In the genomic region with DNA sequence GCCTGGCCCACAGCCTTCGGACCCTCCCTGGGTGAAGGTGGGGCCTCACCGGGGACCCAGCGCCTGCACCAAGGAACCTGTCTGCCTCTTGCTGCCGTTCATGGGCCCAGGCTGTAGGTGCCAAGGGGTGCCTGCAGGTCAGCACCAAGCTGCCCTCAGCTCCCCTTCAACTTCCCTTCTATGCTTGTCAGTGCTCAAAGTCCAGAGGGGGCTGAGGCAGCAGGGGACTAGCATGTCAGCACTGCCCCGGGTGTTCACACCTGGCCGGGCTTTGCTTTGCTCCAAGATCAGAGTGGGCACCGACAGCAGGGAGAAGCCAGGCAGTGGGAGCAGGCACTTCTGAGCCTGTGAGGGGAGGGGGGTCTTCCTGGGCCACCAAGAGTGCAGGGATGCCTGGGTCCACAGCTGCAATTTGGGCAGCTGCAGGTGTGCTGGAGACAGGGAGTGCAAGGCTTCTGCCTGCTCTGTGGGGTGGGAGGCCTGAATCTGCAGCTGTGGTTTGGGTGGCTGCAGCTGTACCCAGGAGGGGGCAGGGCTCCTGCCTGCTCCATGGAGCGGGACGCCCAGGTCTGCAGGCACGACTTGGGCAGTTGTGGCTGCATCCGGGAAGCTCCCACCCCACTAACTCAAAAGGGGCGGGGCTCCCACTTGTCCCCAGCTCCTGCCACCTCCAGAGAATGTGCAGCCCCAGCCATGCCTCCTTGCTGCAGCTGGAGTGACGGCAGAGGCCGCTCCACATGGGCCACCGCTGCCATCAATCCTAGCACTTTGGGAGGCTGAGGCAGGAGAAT, we compare ENCODE assay signal across 1 cellular context.
TF ChIP-seq lines count a peak whose summit lies in the region.

No MANE protein-coding gene starts in this region.

TF ChIP-seq in GM12878, 131 proteins besides CTCF, POLR2A, EP300 and RAD21 (continued from another document and continues in another):
- TF ChIP-seq, protein P1, sequence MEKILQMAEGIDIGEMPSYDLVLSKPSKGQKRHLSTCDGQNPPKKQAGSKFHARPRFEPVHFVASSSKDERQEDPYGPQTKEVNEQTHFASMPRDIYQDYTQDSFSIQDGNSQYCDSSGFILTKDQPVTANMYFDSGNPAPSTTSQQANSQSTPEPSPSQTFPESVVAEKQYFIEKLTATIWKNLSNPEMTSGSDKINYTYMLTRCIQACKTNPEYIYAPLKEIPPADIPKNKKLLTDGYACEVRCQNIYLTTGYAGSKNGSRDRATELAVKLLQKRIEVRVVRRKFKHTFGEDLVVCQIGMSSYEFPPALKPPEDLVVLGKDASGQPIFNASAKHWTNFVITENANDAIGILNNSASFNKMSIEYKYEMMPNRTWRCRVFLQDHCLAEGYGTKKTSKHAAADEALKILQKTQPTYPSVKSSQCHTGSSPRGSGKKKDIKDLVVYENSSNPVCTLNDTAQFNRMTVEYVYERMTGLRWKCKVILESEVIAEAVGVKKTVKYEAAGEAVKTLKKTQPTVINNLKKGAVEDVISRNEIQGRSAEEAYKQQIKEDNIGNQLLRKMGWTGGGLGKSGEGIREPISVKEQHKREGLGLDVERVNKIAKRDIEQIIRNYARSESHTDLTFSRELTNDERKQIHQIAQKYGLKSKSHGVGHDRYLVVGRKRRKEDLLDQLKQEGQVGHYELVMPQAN (conservative IDR thresholded peaks at IDR 0.05) = 0 out of 2 replicates have a peak, but pooled peaks have one; percentile 30
- TF ChIP-seq SRF (IDR thresholded peaks at IDR 0.05; ENCODE audit: low read depth in 2 of 2, low read length in 2 of 2) = no peak
- TF ChIP-seq GABPA (IDR thresholded peaks at IDR 0.05; ENCODE audit: low read depth) = no peak
- TF ChIP-seq KLF5 (IDR thresholded peaks at IDR 0.05; ENCODE audit: partially characterized antibody) = no peak
- TF ChIP-seq, protein P2, sequence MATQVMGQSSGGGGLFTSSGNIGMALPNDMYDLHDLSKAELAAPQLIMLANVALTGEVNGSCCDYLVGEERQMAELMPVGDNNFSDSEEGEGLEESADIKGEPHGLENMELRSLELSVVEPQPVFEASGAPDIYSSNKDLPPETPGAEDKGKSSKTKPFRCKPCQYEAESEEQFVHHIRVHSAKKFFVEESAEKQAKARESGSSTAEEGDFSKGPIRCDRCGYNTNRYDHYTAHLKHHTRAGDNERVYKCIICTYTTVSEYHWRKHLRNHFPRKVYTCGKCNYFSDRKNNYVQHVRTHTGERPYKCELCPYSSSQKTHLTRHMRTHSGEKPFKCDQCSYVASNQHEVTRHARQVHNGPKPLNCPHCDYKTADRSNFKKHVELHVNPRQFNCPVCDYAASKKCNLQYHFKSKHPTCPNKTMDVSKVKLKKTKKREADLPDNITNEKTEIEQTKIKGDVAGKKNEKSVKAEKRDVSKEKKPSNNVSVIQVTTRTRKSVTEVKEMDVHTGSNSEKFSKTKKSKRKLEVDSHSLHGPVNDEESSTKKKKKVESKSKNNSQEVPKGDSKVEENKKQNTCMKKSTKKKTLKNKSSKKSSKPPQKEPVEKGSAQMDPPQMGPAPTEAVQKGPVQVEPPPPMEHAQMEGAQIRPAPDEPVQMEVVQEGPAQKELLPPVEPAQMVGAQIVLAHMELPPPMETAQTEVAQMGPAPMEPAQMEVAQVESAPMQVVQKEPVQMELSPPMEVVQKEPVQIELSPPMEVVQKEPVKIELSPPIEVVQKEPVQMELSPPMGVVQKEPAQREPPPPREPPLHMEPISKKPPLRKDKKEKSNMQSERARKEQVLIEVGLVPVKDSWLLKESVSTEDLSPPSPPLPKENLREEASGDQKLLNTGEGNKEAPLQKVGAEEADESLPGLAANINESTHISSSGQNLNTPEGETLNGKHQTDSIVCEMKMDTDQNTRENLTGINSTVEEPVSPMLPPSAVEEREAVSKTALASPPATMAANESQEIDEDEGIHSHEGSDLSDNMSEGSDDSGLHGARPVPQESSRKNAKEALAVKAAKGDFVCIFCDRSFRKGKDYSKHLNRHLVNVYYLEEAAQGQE (IDR thresholded peaks at IDR 0.05; ENCODE audit: low read depth, low read length) = no peak
- TF ChIP-seq ZBED1 (IDR thresholded peaks at IDR 0.05; ENCODE audit: borderline replicate concordance) = no peak
- TF ChIP-seq, protein P3, sequence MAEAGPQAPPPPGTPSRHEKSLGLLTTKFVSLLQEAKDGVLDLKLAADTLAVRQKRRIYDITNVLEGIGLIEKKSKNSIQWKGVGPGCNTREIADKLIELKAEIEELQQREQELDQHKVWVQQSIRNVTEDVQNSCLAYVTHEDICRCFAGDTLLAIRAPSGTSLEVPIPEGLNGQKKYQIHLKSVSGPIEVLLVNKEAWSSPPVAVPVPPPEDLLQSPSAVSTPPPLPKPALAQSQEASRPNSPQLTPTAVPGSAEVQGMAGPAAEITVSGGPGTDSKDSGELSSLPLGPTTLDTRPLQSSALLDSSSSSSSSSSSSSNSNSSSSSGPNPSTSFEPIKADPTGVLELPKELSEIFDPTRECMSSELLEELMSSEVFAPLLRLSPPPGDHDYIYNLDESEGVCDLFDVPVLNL (IDR thresholded peaks at IDR 0.05; ENCODE audit: low read depth, low read length) = no peak
- TF ChIP-seq SMAD1 (IDR thresholded peaks at IDR 0.05; ENCODE audit: low read depth, partially characterized antibody) = no peak
- TF ChIP-seq, protein P4, sequence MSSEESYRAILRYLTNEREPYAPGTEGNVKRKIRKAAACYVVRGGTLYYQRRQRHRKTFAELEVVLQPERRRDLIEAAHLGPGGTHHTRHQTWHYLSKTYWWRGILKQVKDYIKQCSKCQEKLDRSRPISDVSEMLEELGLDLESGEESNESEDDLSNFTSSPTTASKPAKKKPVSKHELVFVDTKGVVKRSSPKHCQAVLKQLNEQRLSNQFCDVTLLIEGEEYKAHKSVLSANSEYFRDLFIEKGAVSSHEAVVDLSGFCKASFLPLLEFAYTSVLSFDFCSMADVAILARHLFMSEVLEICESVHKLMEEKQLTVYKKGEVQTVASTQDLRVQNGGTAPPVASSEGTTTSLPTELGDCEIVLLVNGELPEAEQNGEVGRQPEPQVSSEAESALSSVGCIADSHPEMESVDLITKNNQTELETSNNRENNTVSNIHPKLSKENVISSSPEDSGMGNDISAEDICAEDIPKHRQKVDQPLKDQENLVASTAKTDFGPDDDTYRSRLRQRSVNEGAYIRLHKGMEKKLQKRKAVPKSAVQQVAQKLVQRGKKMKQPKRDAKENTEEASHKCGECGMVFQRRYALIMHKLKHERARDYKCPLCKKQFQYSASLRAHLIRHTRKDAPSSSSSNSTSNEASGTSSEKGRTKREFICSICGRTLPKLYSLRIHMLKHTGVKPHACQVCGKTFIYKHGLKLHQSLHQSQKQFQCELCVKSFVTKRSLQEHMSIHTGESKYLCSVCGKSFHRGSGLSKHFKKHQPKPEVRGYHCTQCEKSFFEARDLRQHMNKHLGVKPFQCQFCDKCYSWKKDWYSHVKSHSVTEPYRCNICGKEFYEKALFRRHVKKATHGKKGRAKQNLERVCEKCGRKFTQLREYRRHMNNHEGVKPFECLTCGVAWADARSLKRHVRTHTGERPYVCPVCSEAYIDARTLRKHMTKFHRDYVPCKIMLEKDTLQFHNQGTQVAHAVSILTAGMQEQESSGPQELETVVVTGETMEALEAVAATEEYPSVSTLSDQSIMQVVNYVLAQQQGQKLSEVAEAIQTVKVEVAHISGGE (CRISPR knock-in tag; IDR thresholded peaks at IDR 0.05) = no peak
- TF ChIP-seq, protein P5, sequence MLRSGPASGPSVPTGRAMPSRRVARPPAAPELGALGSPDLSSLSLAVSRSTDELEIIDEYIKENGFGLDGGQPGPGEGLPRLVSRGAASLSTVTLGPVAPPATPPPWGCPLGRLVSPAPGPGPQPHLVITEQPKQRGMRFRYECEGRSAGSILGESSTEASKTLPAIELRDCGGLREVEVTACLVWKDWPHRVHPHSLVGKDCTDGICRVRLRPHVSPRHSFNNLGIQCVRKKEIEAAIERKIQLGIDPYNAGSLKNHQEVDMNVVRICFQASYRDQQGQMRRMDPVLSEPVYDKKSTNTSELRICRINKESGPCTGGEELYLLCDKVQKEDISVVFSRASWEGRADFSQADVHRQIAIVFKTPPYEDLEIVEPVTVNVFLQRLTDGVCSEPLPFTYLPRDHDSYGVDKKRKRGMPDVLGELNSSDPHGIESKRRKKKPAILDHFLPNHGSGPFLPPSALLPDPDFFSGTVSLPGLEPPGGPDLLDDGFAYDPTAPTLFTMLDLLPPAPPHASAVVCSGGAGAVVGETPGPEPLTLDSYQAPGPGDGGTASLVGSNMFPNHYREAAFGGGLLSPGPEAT (IDR thresholded peaks at IDR 0.05; ENCODE audit: low read depth) = peak; percentile 89
- no peak for TF ChIP-seq ATF7 (IDR thresholded peaks at IDR 0.05; ENCODE audit: low read depth)
- TF ChIP-seq WRNIP1 (IDR thresholded peaks at IDR 0.05; ENCODE audit: borderline replicate concordance, low read depth, low read length) = no peak
- no peak for TF ChIP-seq JUNB (IDR thresholded peaks at IDR 0.05)
- TF ChIP-seq RB1 (IDR thresholded peaks at IDR 0.05; ENCODE audit: borderline replicate concordance) = no peak; the same call in 1 of the 2 replicates
- TF ChIP-seq, protein P6, sequence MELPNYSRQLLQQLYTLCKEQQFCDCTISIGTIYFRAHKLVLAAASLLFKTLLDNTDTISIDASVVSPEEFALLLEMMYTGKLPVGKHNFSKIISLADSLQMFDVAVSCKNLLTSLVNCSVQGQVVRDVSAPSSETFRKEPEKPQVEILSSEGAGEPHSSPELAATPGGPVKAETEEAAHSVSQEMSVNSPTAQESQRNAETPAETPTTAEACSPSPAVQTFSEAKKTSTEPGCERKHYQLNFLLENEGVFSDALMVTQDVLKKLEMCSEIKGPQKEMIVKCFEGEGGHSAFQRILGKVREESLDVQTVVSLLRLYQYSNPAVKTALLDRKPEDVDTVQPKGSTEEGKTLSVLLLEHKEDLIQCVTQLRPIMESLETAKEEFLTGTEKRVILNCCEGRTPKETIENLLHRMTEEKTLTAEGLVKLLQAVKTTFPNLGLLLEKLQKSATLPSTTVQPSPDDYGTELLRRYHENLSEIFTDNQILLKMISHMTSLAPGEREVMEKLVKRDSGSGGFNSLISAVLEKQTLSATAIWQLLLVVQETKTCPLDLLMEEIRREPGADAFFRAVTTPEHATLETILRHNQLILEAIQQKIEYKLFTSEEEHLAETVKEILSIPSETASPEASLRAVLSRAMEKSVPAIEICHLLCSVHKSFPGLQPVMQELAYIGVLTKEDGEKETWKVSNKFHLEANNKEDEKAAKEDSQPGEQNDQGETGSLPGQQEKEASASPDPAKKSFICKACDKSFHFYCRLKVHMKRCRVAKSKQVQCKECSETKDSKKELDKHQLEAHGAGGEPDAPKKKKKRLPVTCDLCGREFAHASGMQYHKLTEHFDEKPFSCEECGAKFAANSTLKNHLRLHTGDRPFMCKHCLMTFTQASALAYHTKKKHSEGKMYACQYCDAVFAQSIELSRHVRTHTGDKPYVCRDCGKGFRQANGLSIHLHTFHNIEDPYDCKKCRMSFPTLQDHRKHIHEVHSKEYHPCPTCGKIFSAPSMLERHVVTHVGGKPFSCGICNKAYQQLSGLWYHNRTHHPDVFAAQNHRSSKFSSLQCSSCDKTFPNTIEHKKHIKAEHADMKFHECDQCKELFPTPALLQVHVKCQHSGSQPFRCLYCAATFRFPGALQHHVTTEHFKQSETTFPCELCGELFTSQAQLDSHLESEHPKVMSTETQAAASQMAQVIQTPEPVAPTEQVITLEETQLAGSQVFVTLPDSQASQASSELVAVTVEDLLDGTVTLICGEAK (IDR thresholded peaks at IDR 0.05; ENCODE audit: borderline replicate concordance) = no peak
- no peak for TF ChIP-seq RELA (IDR thresholded peaks at IDR 0.05; ENCODE audit: borderline replicate concordance, partially characterized antibody)
- TF ChIP-seq MEF2B (IDR thresholded peaks at IDR 0.05; ENCODE audit: partially characterized antibody, poor library complexity, severe bottlenecking) = peak; percentile 58
- TF ChIP-seq KDM1A (IDR thresholded peaks at IDR 0.05; ENCODE audit: borderline replicate concordance) = no peak
- no peak for TF ChIP-seq RCOR1 (conservative IDR thresholded peaks at IDR 0.05; ENCODE audit: low read depth, low read length)
- TF ChIP-seq PAX8 (IDR thresholded peaks at IDR 0.05) = no peak; the same call in 1 of the 2 replicates
- no peak for TF ChIP-seq MYB (IDR thresholded peaks at IDR 0.05; ENCODE audit: borderline replicate concordance, low read depth, low read length)
- TF ChIP-seq, protein P7, sequence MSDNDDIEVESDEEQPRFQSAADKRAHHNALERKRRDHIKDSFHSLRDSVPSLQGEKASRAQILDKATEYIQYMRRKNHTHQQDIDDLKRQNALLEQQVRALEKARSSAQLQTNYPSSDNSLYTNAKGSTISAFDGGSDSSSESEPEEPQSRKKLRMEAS (IDR thresholded peaks at IDR 0.05; ENCODE audit: low read depth, low read length) = no peak; the same call in 1 of the 2 replicates
- no peak for TF ChIP-seq TARDBP (IDR thresholded peaks at IDR 0.05; ENCODE audit: borderline replicate concordance)
- no peak for TF ChIP-seq STAT1 (conservative IDR thresholded peaks at IDR 0.05)
- TF ChIP-seq, protein P8, sequence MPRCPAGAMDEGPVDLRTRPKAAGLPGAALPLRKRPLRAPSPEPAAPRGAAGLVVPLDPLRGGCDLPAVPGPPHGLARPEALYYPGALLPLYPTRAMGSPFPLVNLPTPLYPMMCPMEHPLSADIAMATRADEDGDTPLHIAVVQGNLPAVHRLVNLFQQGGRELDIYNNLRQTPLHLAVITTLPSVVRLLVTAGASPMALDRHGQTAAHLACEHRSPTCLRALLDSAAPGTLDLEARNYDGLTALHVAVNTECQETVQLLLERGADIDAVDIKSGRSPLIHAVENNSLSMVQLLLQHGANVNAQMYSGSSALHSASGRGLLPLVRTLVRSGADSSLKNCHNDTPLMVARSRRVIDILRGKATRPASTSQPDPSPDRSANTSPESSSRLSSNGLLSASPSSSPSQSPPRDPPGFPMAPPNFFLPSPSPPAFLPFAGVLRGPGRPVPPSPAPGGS (IDR thresholded peaks at IDR 0.05; ENCODE audit: borderline replicate concordance, insufficient read depth, low read depth, low read length, poor library complexity, severe bottlenecking) = peak; percentile 30
- TF ChIP-seq SMARCA5 (IDR thresholded peaks at IDR 0.05) = peak; percentile 53; the same call in 1 of the 2 replicates
- no peak for TF ChIP-seq RAD51 (IDR thresholded peaks at IDR 0.05)
- peak; percentile 66; the same call in 1 of the 2 replicates for TF ChIP-seq BCL11A (IDR thresholded peaks at IDR 0.05; ENCODE audit: low read depth, low read length)
- TF ChIP-seq, protein P9, sequence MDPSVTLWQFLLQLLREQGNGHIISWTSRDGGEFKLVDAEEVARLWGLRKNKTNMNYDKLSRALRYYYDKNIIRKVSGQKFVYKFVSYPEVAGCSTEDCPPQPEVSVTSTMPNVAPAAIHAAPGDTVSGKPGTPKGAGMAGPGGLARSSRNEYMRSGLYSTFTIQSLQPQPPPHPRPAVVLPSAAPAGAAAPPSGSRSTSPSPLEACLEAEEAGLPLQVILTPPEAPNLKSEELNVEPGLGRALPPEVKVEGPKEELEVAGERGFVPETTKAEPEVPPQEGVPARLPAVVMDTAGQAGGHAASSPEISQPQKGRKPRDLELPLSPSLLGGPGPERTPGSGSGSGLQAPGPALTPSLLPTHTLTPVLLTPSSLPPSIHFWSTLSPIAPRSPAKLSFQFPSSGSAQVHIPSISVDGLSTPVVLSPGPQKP (IDR thresholded peaks at IDR 0.05; ENCODE audit: low read depth, low read length) = no peak
- TF ChIP-seq RUNX3 (IDR thresholded peaks at IDR 0.05; ENCODE audit: low read length) = peak; percentile 95
- TF ChIP-seq STAT3 (IDR thresholded peaks at IDR 0.05; ENCODE audit: low read depth, low read length) = no peak
